In genomic region chr6:34696739-34697543, GRCh38 we compare ENCODE assay signal across 1 cellular context.
TF ChIP-seq lines count a peak whose summit lies in the region.

Gene ILRUN (minus strand): TSS chr6:34696767. CDS start chr6:34696603, 164 bp downstream.

TF ChIP-seq in HepG2, 621 proteins besides CTCF, POLR2A, EP300 and RAD21 (continued from another document and continues in another):
- TF ChIP-seq MTF1 (CRISPR knock-in tag; IDR thresholded peaks at IDR 0.05) (no peak), RAD51 (IDR thresholded peaks at IDR 0.05; ENCODE audit: borderline replicate concordance) (no peak), KLF16 (CRISPR knock-in tag; IDR thresholded peaks at IDR 0.05) (peak in 1 of 2 experiments; percentile 59; a peak in 1 of 4 replicates), PAWR (CRISPR knock-in tag; IDR thresholded peaks at IDR 0.05; ENCODE audit: borderline replicate concordance) (no peak), ELF3 (CRISPR knock-in tag; IDR thresholded peaks at IDR 0.05) (peak; percentile 63; the same call in 1 of the 2 replicates), ZBTB38 (CRISPR knock-in tag; IDR thresholded peaks at IDR 0.05) (peak; percentile 66; the same call in 1 of the 2 replicates), SP2 (CRISPR knock-in tag; IDR thresholded peaks at IDR 0.05) (peak; percentile 69), NFKBIZ (CRISPR knock-in tag; IDR thresholded peaks at IDR 0.05) (no peak), ZNF510 (CRISPR knock-in tag; IDR thresholded peaks at IDR 0.05; ENCODE audit: low read depth) (no peak), HIVEP1 (CRISPR knock-in tag; IDR thresholded peaks at IDR 0.05) (no peak), MIER2 (CRISPR knock-in tag; IDR thresholded peaks at IDR 0.05) (no peak), ATF7 (IDR thresholded peaks at IDR 0.05) (peak; percentile 22; the same call in 1 of the 2 replicates), ATF7 (CRISPR knock-in tag; IDR thresholded peaks at IDR 0.05) (peak; percentile 81; the same call in 1 of the 2 replicates), NFE2 (CRISPR knock-in tag; IDR thresholded peaks at IDR 0.05) (no peak), ZNF280B (CRISPR knock-in tag; IDR thresholded peaks at IDR 0.05; ENCODE audit: borderline replicate concordance) (peak; percentile 30; the same call in 1 of the 2 replicates), RFXANK (CRISPR knock-in tag; IDR thresholded peaks at IDR 0.05) (no peak), ZNF382 (CRISPR knock-in tag; IDR thresholded peaks at IDR 0.05; ENCODE audit: borderline replicate concordance) (no peak), ZSCAN31 (CRISPR knock-in tag; IDR thresholded peaks at IDR 0.05; ENCODE audit: low read depth) (no peak), MAZ (IDR thresholded peaks at IDR 0.05; ENCODE audit: borderline replicate concordance, low read depth, low read length) (peak; percentile 6; the same call in 1 of the 2 replicates), MAZ (CRISPR knock-in tag; IDR thresholded peaks at IDR 0.05; ENCODE audit: low read depth) (peak; percentile 72; the same call in 1 of the 2 replicates), ZNF343 (CRISPR knock-in tag; IDR thresholded peaks at IDR 0.05) (no peak), ZMYM4 (CRISPR knock-in tag; IDR thresholded peaks at IDR 0.05) (peak; percentile 88), ZC3H13 (CRISPR knock-in tag; IDR thresholded peaks at IDR 0.05) (0 out of 2 replicates have a peak, but pooled peaks have one; percentile 17), CREB1 (IDR thresholded peaks at IDR 0.05) (peak; percentile 99), CREB1 (CRISPR knock-in tag; IDR thresholded peaks at IDR 0.05) (peak; percentile 95), NFATC3 (CRISPR knock-in tag; IDR thresholded peaks at IDR 0.05) (0 out of 2 replicates have a peak, but pooled peaks have one; percentile 27)
- TF ChIP-seq, protein P1, sequence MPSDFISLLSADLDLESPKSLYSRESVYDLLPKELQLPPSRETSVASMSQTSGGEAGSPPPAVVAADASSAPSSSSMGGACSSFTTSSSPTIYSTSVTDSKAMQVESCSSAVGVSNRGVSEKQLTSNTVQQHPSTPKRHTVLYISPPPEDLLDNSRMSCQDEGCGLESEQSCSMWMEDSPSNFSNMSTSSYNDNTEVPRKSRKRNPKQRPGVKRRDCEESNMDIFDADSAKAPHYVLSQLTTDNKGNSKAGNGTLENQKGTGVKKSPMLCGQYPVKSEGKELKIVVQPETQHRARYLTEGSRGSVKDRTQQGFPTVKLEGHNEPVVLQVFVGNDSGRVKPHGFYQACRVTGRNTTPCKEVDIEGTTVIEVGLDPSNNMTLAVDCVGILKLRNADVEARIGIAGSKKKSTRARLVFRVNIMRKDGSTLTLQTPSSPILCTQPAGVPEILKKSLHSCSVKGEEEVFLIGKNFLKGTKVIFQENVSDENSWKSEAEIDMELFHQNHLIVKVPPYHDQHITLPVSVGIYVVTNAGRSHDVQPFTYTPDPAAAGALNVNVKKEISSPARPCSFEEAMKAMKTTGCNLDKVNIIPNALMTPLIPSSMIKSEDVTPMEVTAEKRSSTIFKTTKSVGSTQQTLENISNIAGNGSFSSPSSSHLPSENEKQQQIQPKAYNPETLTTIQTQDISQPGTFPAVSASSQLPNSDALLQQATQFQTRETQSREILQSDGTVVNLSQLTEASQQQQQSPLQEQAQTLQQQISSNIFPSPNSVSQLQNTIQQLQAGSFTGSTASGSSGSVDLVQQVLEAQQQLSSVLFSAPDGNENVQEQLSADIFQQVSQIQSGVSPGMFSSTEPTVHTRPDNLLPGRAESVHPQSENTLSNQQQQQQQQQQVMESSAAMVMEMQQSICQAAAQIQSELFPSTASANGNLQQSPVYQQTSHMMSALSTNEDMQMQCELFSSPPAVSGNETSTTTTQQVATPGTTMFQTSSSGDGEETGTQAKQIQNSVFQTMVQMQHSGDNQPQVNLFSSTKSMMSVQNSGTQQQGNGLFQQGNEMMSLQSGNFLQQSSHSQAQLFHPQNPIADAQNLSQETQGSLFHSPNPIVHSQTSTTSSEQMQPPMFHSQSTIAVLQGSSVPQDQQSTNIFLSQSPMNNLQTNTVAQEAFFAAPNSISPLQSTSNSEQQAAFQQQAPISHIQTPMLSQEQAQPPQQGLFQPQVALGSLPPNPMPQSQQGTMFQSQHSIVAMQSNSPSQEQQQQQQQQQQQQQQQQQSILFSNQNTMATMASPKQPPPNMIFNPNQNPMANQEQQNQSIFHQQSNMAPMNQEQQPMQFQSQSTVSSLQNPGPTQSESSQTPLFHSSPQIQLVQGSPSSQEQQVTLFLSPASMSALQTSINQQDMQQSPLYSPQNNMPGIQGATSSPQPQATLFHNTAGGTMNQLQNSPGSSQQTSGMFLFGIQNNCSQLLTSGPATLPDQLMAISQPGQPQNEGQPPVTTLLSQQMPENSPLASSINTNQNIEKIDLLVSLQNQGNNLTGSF (CRISPR knock-in tag; IDR thresholded peaks at IDR 0.05) = no peak
- TF ChIP-seq, protein P2, sequence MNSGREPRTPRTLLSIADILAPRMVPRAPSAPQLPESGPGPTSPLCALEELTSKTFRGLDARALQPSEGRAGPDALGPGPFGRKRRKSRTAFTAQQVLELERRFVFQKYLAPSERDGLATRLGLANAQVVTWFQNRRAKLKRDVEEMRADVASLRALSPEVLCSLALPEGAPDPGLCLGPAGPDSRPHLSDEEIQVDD (CRISPR knock-in tag; IDR thresholded peaks at IDR 0.05; ENCODE audit: borderline replicate concordance) = no peak
- TF ChIP-seq, protein P3, sequence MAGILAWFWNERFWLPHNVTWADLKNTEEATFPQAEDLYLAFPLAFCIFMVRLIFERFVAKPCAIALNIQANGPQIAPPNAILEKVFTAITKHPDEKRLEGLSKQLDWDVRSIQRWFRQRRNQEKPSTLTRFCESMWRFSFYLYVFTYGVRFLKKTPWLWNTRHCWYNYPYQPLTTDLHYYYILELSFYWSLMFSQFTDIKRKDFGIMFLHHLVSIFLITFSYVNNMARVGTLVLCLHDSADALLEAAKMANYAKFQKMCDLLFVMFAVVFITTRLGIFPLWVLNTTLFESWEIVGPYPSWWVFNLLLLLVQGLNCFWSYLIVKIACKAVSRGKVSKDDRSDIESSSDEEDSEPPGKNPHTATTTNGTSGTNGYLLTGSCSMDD (CRISPR knock-in tag; IDR thresholded peaks at IDR 0.05) = no peak
- TF ChIP-seq, protein P4, sequence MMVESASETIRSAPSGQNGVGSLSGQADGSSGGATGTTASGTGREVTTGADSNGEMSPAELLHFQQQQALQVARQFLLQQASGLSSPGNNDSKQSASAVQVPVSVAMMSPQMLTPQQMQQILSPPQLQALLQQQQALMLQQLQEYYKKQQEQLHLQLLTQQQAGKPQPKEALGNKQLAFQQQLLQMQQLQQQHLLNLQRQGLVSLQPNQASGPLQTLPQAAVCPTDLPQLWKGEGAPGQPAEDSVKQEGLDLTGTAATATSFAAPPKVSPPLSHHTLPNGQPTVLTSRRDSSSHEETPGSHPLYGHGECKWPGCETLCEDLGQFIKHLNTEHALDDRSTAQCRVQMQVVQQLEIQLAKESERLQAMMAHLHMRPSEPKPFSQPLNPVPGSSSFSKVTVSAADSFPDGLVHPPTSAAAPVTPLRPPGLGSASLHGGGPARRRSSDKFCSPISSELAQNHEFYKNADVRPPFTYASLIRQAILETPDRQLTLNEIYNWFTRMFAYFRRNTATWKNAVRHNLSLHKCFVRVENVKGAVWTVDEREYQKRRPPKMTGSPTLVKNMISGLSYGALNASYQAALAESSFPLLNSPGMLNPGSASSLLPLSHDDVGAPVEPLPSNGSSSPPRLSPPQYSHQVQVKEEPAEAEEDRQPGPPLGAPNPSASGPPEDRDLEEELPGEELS (CRISPR knock-in tag; IDR thresholded peaks at IDR 0.05) = no peak; the same call in 1 of the 2 replicates
- TF ChIP-seq, protein P5, sequence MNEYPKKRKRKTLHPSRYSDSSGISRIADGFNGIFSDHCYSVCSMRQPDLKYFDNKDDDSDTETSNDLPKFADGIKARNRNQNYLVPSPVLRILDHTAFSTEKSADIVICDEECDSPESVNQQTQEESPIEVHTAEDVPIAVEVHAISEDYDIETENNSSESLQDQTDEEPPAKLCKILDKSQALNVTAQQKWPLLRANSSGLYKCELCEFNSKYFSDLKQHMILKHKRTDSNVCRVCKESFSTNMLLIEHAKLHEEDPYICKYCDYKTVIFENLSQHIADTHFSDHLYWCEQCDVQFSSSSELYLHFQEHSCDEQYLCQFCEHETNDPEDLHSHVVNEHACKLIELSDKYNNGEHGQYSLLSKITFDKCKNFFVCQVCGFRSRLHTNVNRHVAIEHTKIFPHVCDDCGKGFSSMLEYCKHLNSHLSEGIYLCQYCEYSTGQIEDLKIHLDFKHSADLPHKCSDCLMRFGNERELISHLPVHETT (CRISPR knock-in tag; conservative IDR thresholded peaks at IDR 0.05) = 0 out of 2 replicates have a peak, but pooled peaks have one; percentile 23
- TF ChIP-seq, protein P6, sequence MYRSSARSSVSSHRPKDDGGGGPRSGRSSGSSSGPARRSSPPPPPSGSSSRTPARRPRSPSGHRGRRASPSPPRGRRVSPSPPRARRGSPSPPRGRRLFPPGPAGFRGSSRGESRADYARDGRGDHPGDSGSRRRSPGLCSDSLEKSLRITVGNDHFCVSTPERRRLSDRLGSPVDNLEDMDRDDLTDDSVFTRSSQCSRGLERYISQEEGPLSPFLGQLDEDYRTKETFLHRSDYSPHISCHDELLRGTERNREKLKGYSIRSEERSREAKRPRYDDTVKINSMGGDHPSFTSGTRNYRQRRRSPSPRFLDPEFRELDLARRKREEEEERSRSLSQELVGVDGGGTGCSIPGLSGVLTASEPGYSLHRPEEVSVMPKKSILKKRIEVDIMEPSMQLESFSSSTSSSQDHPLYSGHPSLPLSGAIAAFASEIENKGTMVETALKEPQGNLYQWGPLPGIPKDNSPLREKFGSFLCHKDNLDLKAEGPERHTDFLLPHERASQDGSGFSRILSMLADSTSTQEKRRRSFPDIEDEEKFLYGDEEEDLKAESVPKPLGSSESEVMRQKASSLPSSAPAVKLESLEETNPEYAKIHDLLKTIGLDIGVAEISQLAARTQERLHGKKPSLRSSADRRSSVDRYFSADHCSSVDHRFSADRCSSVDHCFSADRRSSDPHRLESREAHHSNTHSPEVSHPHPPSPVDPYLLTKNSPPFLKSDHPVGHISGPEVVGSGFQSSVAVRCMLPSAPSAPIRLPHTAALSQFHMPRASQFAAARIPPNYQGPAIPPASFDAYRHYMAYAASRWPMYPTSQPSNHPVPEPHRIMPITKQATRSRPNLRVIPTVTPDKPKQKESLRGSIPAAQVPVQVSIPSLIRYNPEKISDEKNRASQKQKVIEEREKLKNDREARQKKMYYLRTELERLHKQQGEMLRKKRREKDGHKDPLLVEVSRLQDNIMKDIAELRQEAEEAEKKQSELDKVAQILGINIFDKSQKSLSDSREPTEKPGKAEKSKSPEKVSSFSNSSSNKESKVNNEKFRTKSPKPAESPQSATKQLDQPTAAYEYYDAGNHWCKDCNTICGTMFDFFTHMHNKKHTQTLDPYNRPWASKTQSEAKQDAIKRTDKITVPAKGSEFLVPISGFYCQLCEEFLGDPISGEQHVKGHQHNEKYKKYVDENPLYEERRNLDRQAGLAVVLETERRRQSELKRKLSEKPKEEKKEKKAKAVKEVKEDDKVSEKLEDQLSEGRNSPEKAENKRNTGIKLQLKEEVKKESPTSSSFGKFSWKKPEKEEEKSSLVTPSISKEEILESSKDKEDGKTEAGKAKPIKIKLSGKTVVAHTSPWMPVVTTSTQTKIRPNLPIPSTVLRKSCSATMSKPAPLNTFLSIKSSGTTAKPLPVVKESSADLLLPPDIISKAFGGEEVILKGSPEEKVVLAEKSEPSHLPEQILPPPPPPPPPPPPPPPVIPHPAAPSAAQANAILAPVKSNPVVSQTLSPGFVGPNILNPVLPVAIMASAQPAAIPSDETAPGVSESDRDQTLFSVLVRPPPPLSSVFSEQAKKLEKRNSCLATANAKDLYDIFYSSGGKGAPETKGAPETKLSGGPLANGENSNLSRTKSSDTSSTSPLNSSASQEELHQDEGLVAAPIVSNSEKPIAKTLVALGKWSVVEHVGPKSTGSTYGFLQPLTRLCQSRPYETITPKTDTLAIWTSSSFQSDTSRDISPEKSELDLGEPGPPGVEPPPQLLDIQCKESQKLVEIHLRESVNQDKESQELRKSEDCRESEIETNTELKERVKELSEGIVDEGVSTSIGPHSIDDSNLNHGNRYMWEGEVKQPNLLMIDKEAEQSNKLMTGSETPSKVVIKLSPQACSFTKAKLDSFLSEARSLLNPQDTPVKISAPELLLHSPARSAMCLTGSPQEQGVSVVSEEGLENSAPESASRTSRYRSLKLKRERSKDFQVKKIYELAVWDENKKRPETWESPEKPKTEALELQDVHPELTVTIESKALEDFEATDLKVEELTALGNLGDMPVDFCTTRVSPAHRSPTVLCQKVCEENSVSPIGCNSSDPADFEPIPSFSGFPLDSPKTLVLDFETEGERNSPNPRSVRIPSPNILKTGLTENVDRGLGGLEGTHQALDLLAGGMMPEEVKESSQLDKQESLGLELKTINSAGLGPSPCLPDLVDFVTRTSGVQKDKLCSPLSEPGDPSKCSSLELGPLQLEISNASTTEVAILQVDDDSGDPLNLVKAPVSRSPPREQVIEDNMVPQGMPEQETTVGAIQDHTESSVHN (CRISPR knock-in tag; IDR thresholded peaks at IDR 0.05) = peak; percentile 88; the same call in 1 of the 2 replicates
- TF ChIP-seq, protein P7, sequence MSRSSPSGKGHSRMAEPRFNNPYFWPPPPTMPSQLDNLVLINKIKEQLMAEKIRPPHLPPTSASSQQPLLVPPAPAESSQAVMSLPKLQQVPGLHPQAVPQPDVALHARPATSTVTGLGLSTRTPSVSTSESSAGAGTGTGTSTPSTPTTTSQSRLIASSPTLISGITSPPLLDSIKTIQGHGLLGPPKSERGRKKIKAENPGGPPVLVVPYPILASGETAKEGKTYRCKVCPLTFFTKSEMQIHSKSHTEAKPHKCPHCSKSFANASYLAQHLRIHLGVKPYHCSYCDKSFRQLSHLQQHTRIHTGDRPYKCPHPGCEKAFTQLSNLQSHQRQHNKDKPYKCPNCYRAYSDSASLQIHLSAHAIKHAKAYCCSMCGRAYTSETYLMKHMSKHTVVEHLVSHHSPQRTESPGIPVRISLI (CRISPR knock-in tag; IDR thresholded peaks at IDR 0.05; ENCODE audit: borderline replicate concordance) = peak; percentile 34; the same call in 1 of the 2 replicates
